2 cellular contexts compared by ENCODE assay signal in genomic region chr12:40907115-40907521, GRCh38.
TF ChIP-seq lines count a peak whose summit lies in the region.

No MANE protein-coding gene starts in this region.

TF ChIP-seq in HCT116, 20 proteins besides CTCF, POLR2A, EP300 and RAD21:
- TF ChIP-seq MAX (IDR thresholded peaks at IDR 0.05) (peak; percentile 62), REST (IDR thresholded peaks at IDR 0.05; ENCODE audit: low read depth) (no peak), ATF3 (IDR thresholded peaks at IDR 0.05) (peak; percentile 71; the same call in 1 of the 2 replicates), EZH2phosphoT487 (IDR thresholded peaks at IDR 0.05; ENCODE audit: borderline replicate concordance) (no peak), FOSL1 (IDR thresholded peaks at IDR 0.05; ENCODE audit: low read depth) (peak; percentile 82), CEBPB (IDR thresholded peaks at IDR 0.05; ENCODE audit: low read depth) (peak; percentile 90), SRF (IDR thresholded peaks at IDR 0.05; ENCODE audit: low read depth) (peak; percentile 69), JUND (IDR thresholded peaks at IDR 0.05) (peak; percentile 75), EZH2 (IDR thresholded peaks at IDR 0.05) (no peak), ZBTB33 (IDR thresholded peaks at IDR 0.05; ENCODE audit: extremely low read depth, insufficient replicate concordance, low read length) (no peak), POLR2AphosphoS5 (IDR thresholded peaks at IDR 0.05; ENCODE audit: low read depth, low read length) (no peak; the same call in 1 of the 2 replicates), ZFX (IDR thresholded peaks at IDR 0.05) (no peak; the same call in 1 of the 2 replicates), TCF7L2 (IDR thresholded peaks at IDR 0.05; ENCODE audit: borderline replicate concordance, extremely low read depth, insufficient read depth, insufficient read length) (no peak), ZNF274 (IDR thresholded peaks at IDR 0.05; ENCODE audit: low read depth, low read length) (no peak), SP1 (IDR thresholded peaks at IDR 0.05; ENCODE audit: low read depth) (peak; percentile 79), SIN3A (IDR thresholded peaks at IDR 0.05; ENCODE audit: low read depth) (no peak), YY1 (IDR thresholded peaks at IDR 0.05; ENCODE audit: extremely low read depth, insufficient replicate concordance, low read depth, low read length) (no peak), CBX3 (IDR thresholded peaks at IDR 0.05; ENCODE audit: low read depth) (peak; percentile 83), ELF1 (IDR thresholded peaks at IDR 0.05; ENCODE audit: borderline replicate concordance, low read depth) (no peak), EGR1 (IDR thresholded peaks at IDR 0.05; ENCODE audit: low read depth) (no peak)

TF ChIP-seq in IMR-90, 13 proteins besides CTCF, POLR2A, EP300 and RAD21 (continued from another document):
- TF ChIP-seq USF2 (IDR thresholded peaks at IDR 0.05; ENCODE audit: low read depth, low read length) = no peak
- TF ChIP-seq BHLHE40 (IDR thresholded peaks at IDR 0.05; ENCODE audit: low read depth, low read length) = no peak
- TF ChIP-seq MXI1 (IDR thresholded peaks at IDR 0.05; ENCODE audit: borderline replicate concordance, low read depth, low read length) = no peak
- no peak for TF ChIP-seq SMC3 (IDR thresholded peaks at IDR 0.05; ENCODE audit: low read depth, low read length)
- TF ChIP-seq CHD1 (IDR thresholded peaks at IDR 0.05; ENCODE audit: low read depth, low read length) = no peak
- TF ChIP-seq MAZ (IDR thresholded peaks at IDR 0.05; ENCODE audit: borderline replicate concordance, low read depth, low read length) = no peak
- no peak for TF ChIP-seq RFX5 (IDR thresholded peaks at IDR 0.05; ENCODE audit: low read depth, low read length)
- no peak for TF ChIP-seq RCOR1 (IDR thresholded peaks at IDR 0.05; ENCODE audit: insufficient replicate concordance, low read length)
- TF ChIP-seq ELK1 (IDR thresholded peaks at IDR 0.05; ENCODE audit: borderline replicate concordance, low read depth, low read length) = no peak
- TF ChIP-seq CEBPB (IDR thresholded peaks at IDR 0.05; ENCODE audit: low read depth, low read length) = no peak
- TF ChIP-seq FOS (IDR thresholded peaks at IDR 0.05; ENCODE audit: low read depth, low read length) = no peak
